1 cellular context compared by ENCODE assay signal in the genomic region with DNA sequence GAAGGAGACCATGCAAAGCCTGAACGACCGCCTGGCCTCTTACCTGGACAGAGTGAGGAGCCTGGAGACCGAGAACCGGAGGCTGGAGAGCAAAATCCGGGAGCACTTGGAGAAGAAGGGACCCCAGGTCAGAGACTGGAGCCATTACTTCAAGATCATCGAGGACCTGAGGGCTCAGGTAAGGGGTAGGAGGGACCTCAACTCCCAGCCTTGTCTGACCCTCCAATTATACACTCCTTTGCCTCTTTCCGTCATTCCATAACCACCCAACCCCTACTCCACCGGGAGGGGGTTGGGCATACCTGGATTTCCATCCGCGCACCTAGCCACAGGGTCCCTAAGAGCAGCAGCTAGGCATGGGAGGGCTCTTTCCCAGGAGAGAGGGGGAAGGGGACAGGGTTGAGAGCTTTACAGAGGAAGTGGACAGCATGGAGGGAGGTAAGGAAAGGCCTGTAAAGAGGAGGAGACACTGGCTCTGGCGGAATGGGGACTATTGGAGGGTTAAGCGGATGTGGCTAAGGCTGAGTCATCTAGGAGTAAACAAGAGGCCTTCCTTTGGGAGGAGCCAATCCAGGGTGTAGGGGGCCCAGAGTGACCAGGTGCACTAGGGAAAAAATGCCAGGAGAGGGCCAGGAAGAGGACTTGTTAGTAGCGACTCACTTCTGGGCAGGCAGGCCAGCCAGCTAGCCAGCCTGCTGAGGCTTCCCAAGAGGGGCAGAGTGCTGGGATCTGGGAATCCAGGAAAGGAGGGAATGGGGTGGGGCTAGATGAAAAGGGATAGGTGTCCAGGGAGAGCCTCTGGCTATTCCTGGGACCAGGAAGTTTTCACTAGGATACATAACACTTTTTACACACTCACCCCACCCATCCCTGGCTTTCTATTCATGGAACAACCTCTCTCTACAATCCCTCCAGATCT.
A peak's percentile ranks its signal among the peaks of the same experiment; 100 is the strongest.
TF ChIP-seq lines count a peak whose summit lies in the region.

No MANE protein-coding gene starts in this region.

TF ChIP-seq in HepG2, 621 proteins besides CTCF, POLR2A, EP300 and RAD21 (continued from another document and continues in another):
- TF ChIP-seq THAP11 (CRISPR knock-in tag; IDR thresholded peaks at IDR 0.05) (peak; percentile 78), ZNF558 (CRISPR knock-in tag; IDR thresholded peaks at IDR 0.05; ENCODE audit: borderline replicate concordance) (peak; percentile 62; the same call in 1 of the 2 replicates), RBM39 (IDR thresholded peaks at IDR 0.05; ENCODE audit: low read depth, low read length, poor library complexity, severe bottlenecking) (no peak), KAT2B (IDR thresholded peaks at IDR 0.05; ENCODE audit: borderline replicate concordance, low read depth, low read length) (no peak), ZNF776 (CRISPR knock-in tag; IDR thresholded peaks at IDR 0.05) (no peak), ZNF205 (CRISPR knock-in tag; IDR thresholded peaks at IDR 0.05) (no peak), TOE1 (CRISPR knock-in tag; IDR thresholded peaks at IDR 0.05) (no peak), ATRX (CRISPR knock-in tag; IDR thresholded peaks at IDR 0.05; ENCODE audit: borderline replicate concordance) (no peak), ZBTB26 (CRISPR knock-in tag; IDR thresholded peaks at IDR 0.05; ENCODE audit: borderline replicate concordance) (0 out of 2 replicates have a peak, but pooled peaks have one; percentile 24), MTA3 (CRISPR knock-in tag; IDR thresholded peaks at IDR 0.05) (no peak), ZNF839 (CRISPR knock-in tag; IDR thresholded peaks at IDR 0.05; ENCODE audit: borderline replicate concordance) (no peak; the same call in 1 of the 2 replicates), ZNF367 (CRISPR knock-in tag; IDR thresholded peaks at IDR 0.05; ENCODE audit: borderline replicate concordance) (no peak), TEAD2 (CRISPR knock-in tag; IDR thresholded peaks at IDR 0.05) (no peak), NCOA2 (CRISPR knock-in tag; IDR thresholded peaks at IDR 0.05) (peak; percentile 79; the same call in 1 of the 2 replicates), SRF (IDR thresholded peaks at IDR 0.05; ENCODE audit: low read depth, low read length) (no peak), ZC3H4 (CRISPR knock-in tag; IDR thresholded peaks at IDR 0.05; ENCODE audit: borderline replicate concordance) (peak; percentile 49; the same call in 1 of the 2 replicates), EEA1 (CRISPR knock-in tag; IDR thresholded peaks at IDR 0.05; ENCODE audit: borderline replicate concordance) (0 out of 2 replicates have a peak, but pooled peaks have one; percentile 18), ZNF484 (CRISPR knock-in tag; IDR thresholded peaks at IDR 0.05; ENCODE audit: borderline replicate concordance, low read depth) (no peak), SP1 (IDR thresholded peaks at IDR 0.05) (no peak), SP1 (CRISPR knock-in tag; IDR thresholded peaks at IDR 0.05) (peak; percentile 71), MATR3 (CRISPR knock-in tag; IDR thresholded peaks at IDR 0.05) (no peak), NFE2L2 (IDR thresholded peaks at IDR 0.05; ENCODE audit: low read length) (peak; percentile 58; the same call in 1 of the 2 replicates), THAP9 (CRISPR knock-in tag; IDR thresholded peaks at IDR 0.05; ENCODE audit: borderline replicate concordance) (no peak; the same call in 1 of the 2 replicates), FOXM1 (CRISPR knock-in tag; IDR thresholded peaks at IDR 0.05) (no peak), HNF1A (IDR thresholded peaks at IDR 0.05; ENCODE audit: low read depth) (peak; percentile 50; the same call in 1 of the 2 replicates), HNF1A (CRISPR knock-in tag; IDR thresholded peaks at IDR 0.05; ENCODE audit: borderline replicate concordance) (no peak; the same call in 1 of the 2 replicates), ZSCAN30 (CRISPR knock-in tag; IDR thresholded peaks at IDR 0.05) (no peak), SRSF1 (optimal IDR thresholded peaks at IDR 0.05; ENCODE audit: low read depth, low read length) (no peak), U2AF2 (IDR thresholded peaks at IDR 0.05; ENCODE audit: low read depth, low read length) (no peak)
- TF ChIP-seq, protein P1, sequence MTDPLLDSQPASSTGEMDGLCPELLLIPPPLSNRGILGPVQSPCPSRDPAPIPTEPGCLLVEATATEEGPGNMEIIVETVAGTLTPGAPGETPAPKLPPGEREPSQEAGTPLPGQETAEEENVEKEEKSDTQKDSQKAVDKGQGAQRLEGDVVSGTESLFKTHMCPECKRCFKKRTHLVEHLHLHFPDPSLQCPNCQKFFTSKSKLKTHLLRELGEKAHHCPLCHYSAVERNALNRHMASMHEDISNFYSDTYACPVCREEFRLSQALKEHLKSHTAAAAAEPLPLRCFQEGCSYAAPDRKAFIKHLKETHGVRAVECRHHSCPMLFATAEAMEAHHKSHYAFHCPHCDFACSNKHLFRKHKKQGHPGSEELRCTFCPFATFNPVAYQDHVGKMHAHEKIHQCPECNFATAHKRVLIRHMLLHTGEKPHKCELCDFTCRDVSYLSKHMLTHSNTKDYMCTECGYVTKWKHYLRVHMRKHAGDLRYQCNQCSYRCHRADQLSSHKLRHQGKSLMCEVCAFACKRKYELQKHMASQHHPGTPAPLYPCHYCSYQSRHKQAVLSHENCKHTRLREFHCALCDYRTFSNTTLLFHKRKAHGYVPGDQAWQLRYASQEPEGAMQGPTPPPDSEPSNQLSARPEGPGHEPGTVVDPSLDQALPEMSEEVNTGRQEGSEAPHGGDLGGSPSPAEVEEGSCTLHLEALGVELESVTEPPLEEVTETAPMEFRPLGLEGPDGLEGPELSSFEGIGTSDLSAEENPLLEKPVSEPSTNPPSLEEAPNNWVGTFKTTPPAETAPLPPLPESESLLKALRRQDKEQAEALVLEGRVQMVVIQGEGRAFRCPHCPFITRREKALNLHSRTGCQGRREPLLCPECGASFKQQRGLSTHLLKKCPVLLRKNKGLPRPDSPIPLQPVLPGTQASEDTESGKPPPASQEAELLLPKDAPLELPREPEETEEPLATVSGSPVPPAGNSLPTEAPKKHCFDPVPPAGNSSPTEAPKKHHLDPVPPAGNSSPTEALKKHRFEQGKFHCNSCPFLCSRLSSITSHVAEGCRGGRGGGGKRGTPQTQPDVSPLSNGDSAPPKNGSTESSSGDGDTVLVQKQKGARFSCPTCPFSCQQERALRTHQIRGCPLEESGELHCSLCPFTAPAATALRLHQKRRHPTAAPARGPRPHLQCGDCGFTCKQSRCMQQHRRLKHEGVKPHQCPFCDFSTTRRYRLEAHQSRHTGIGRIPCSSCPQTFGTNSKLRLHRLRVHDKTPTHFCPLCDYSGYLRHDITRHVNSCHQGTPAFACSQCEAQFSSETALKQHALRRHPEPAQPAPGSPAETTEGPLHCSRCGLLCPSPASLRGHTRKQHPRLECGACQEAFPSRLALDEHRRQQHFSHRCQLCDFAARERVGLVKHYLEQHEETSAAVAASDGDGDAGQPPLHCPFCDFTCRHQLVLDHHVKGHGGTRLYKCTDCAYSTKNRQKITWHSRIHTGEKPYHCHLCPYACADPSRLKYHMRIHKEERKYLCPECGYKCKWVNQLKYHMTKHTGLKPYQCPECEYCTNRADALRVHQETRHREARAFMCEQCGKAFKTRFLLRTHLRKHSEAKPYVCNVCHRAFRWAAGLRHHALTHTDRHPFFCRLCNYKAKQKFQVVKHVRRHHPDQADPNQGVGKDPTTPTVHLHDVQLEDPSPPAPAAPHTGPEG (CRISPR knock-in tag; IDR thresholded peaks at IDR 0.05) = no peak
- TF ChIP-seq, protein P2, sequence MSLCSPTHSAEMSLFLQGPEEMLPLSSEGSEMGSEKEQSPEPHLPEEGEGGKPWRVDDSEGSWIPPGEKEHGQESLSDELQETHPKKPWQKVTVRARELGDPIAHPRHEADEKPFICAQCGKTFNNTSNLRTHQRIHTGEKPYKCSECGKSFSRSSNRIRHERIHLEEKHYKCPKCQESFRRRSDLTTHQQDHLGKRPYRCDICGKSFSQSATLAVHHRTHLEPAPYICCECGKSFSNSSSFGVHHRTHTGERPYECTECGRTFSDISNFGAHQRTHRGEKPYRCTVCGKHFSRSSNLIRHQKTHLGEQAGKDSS (CRISPR knock-in tag; IDR thresholded peaks at IDR 0.05; ENCODE audit: borderline replicate concordance, low read depth) = no peak
- TF ChIP-seq, protein P3, sequence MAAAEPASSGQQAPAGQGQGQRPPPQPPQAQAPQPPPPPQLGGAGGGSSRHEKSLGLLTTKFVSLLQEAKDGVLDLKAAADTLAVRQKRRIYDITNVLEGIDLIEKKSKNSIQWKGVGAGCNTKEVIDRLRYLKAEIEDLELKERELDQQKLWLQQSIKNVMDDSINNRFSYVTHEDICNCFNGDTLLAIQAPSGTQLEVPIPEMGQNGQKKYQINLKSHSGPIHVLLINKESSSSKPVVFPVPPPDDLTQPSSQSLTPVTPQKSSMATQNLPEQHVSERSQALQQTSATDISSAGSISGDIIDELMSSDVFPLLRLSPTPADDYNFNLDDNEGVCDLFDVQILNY (CRISPR knock-in tag; conservative IDR thresholded peaks at IDR 0.05) = no peak
- TF ChIP-seq, protein P4, sequence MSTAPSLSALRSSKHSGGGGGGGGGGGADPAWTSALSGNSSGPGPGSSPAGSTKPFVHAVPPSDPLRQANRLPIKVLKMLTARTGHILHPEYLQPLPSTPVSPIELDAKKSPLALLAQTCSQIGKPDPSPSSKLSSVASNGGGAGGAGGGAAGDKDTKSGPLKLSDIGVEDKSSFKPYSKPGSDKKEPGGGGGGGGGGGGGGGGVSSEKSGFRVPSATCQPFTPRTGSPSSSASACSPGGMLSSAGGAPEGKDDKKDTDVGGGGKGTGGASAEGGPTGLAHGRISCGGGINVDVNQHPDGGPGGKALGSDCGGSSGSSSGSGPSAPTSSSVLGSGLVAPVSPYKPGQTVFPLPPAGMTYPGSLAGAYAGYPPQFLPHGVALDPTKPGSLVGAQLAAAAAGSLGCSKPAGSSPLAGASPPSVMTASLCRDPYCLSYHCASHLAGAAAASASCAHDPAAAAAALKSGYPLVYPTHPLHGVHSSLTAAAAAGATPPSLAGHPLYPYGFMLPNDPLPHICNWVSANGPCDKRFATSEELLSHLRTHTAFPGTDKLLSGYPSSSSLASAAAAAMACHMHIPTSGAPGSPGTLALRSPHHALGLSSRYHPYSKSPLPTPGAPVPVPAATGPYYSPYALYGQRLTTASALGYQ (CRISPR knock-in tag; IDR thresholded peaks at IDR 0.05) = no peak
- TF ChIP-seq, protein P5, sequence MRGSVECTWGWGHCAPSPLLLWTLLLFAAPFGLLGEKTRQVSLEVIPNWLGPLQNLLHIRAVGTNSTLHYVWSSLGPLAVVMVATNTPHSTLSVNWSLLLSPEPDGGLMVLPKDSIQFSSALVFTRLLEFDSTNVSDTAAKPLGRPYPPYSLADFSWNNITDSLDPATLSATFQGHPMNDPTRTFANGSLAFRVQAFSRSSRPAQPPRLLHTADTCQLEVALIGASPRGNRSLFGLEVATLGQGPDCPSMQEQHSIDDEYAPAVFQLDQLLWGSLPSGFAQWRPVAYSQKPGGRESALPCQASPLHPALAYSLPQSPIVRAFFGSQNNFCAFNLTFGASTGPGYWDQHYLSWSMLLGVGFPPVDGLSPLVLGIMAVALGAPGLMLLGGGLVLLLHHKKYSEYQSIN (CRISPR knock-in tag; IDR thresholded peaks at IDR 0.05; ENCODE audit: borderline replicate concordance) = no peak
